ENCODE assay signal across 1 cellular context in genomic region chr4:102579794-102580462, GRCh38.
A peak's percentile ranks its signal among the peaks of the same experiment; 100 is the strongest.
TF ChIP-seq lines count a peak whose summit lies in the region.

No MANE protein-coding gene starts in this region.

TF ChIP-seq in GM12878, 131 proteins besides CTCF, POLR2A, EP300 and RAD21 (continued from another document and continues in another):
- TF ChIP-seq USF1 (IDR thresholded peaks at IDR 0.05; ENCODE audit: borderline replicate concordance, extremely low read length, insufficient read depth, low read depth, low read length) (no peak), RFX5 (IDR thresholded peaks at IDR 0.05; ENCODE audit: low read depth, low read length) (no peak), FOS (IDR thresholded peaks at IDR 0.05; ENCODE audit: borderline replicate concordance, extremely low read depth, insufficient read length) (no peak), SMC3 (IDR thresholded peaks at IDR 0.05; ENCODE audit: borderline replicate concordance, low read length) (no peak), E4F1 (IDR thresholded peaks at IDR 0.05; ENCODE audit: borderline replicate concordance, partially characterized antibody) (no peak), HCFC1 (IDR thresholded peaks at IDR 0.05; ENCODE audit: low read length) (no peak), CUX1 (IDR thresholded peaks at IDR 0.05; ENCODE audit: insufficient replicate concordance, low read depth, low read length) (peak; percentile 51), ZBTB40 (IDR thresholded peaks at IDR 0.05; ENCODE audit: borderline replicate concordance) (no peak), FOXK2 (IDR thresholded peaks at IDR 0.05) (no peak), FOXM1 (IDR thresholded peaks at IDR 0.05; ENCODE audit: low read depth, low read length) (peak; percentile 30; the same call in 1 of the 2 replicates), BRCA1 (IDR thresholded peaks at IDR 0.05; ENCODE audit: low read depth, low read length) (no peak), IRF3 (IDR thresholded peaks at IDR 0.05) (no peak), BCL11A (IDR thresholded peaks at IDR 0.05; ENCODE audit: low read depth, low read length) (no peak), BMI1 (IDR thresholded peaks at IDR 0.05; ENCODE audit: borderline replicate concordance) (0 out of 2 replicates have a peak, but pooled peaks have one; percentile 27), SPI1 (IDR thresholded peaks at IDR 0.05; ENCODE audit: borderline replicate concordance, insufficient read depth, low read depth, low read length) (peak; percentile 67), ESRRA (IDR thresholded peaks at IDR 0.05; ENCODE audit: low read length) (no peak), RELB (IDR thresholded peaks at IDR 0.05; ENCODE audit: low read depth) (peak; percentile 72; the same call in 1 of the 2 replicates), SREBF2 (IDR thresholded peaks at IDR 0.05; ENCODE audit: low read length) (no peak), CEBPB (IDR thresholded peaks at IDR 0.05; ENCODE audit: borderline replicate concordance in 1 of 2, low read depth in 2 of 2, low read length in 2 of 2) (no peak), MTA2 (IDR thresholded peaks at IDR 0.05; ENCODE audit: low read depth) (peak; percentile 76), PML (IDR thresholded peaks at IDR 0.05; ENCODE audit: low read length) (0 out of 2 replicates have a peak, but pooled peaks have one; percentile 44), POU2F2 (IDR thresholded peaks at IDR 0.05; ENCODE audit: borderline replicate concordance, low read depth, low read length) (no peak), HDAC2 (IDR thresholded peaks at IDR 0.05) (no peak), EZH2 (IDR thresholded peaks at IDR 0.05; ENCODE audit: borderline replicate concordance, control insufficient read depth, low read depth, low read length) (no peak), NFXL1 (IDR thresholded peaks at IDR 0.05; ENCODE audit: borderline replicate concordance) (no peak), ZNF207 (IDR thresholded peaks at IDR 0.05; ENCODE audit: borderline replicate concordance) (no peak), SUZ12 (IDR thresholded peaks at IDR 0.05; ENCODE audit: unreplicated experiment) (no peak), ATF2 (IDR thresholded peaks at IDR 0.05; ENCODE audit: low read length) (no peak), ZBTB11 (CRISPR knock-in tag; IDR thresholded peaks at IDR 0.05) (no peak), BHLHE40 (IDR thresholded peaks at IDR 0.05; ENCODE audit: borderline replicate concordance in 1 of 2, low read depth in 2 of 2, low read length in 1 of 2) (no peak), NKRF (conservative IDR thresholded peaks at IDR 0.05) (no peak), NFYA (IDR thresholded peaks at IDR 0.05; ENCODE audit: borderline replicate concordance, low read depth, low read length) (no peak), POLR2AphosphoS2 (IDR thresholded peaks at IDR 0.05; ENCODE audit: low read depth, low read length) (no peak), RCOR1 (conservative IDR thresholded peaks at IDR 0.05; ENCODE audit: low read depth, low read length) (no peak), IKZF1 (conservative IDR thresholded peaks at IDR 0.05) (peak; percentile 61)
